In genomic region chr1:193480755-193481154, GRCh38 we compare ENCODE assay signal across 23 cellular contexts.
DNase-seq lines count a peak whose midpoint lies in the region; ATAC-seq, FAIRE-seq and TF ChIP-seq lines count a peak whose summit lies in the region.
"Had no signal": no experiment of that assay in that cellular context is flagged by ENCODE, and none has a peak within 500 bp of the region (broad histone marks: within the 10 kb centered on the region; RNA-seq: fewer than 3 reads in every experiment).

No MANE protein-coding gene starts in this region.

- no peaks in the 10 kb centered on the region for H3K79me2 ChIP-seq in osteoblast (ENCODE audit: insufficient read depth, low read length)
- H3K79me2 ChIP-seq: parathyroid adenoma had no signal

- no peak for ATAC-seq in natural killer cell
- ATAC-seq: gastrocnemius medialis, GM23338, right lobe of liver had no signal

- H4K20me1 ChIP-seq in osteoblast (ENCODE audit: insufficient read depth, low read length) = no peaks in the 10 kb centered on the region

- intact Hi-C loops in activated T-helper 1 cell treated with anti-CD3 and anti-CD28 coated beads, Interleukin-12 subunit alpha, Interleukin-12 subunit beta, Interleukin-2, Interleukin-4 antibody, amounts not matched to agents 30 ng/mL and 10 ng/mL and 1 ng/mL, durations not matched to agents 14 hours and 24 hours and 36 hours (cut with micrococcal nuclease) = no loop called here
- intact Hi-C loops in natural killer cell (cut with micrococcal nuclease) = no loop called here

- H3K36me3 Mint-ChIP-seq in activated naive CD4-positive, alpha-beta T cell treated with anti-CD3 and anti-CD28 coated beads, Interleukin-2, amount 50 U/mL, for 24 hours = peaks cover 7% of the 10 kb centered on the region
- H3K36me3 Mint-ChIP-seq in activated T-helper 1 cell treated with anti-CD3 and anti-CD28 coated beads, Interleukin-12 subunit alpha, Interleukin-12 subunit beta, Interleukin-2, Interleukin-4 antibody, amounts not matched to agents 30 ng/mL and 10 ng/mL and 1 ng/mL, durations not matched to agents 14 hours and 24 hours and 36 hours (ENCODE audit: low read depth) = peaks cover 49% of the 10 kb centered on the region
- peaks cover 6% of the 10 kb centered on the region for H3K36me3 Mint-ChIP-seq in natural killer cell

- no peak for TF ChIP-seq POLR2A in GM12892 (IDR thresholded peaks at IDR 0.05; ENCODE audit: low read depth, low read length)

- no peaks in the 10 kb centered on the region for H3K36me3 ChIP-seq in osteoblast (ENCODE audit: insufficient read depth, low read length)
- H3K36me3 ChIP-seq: gastrocnemius medialis, right lobe of liver, transverse colon had no signal

- peaks cover 44% of the 10 kb centered on the region for H3K4me1 Mint-ChIP-seq in activated naive CD4-positive, alpha-beta T cell treated with anti-CD3 and anti-CD28 coated beads, Interleukin-2, amount 50 U/mL, for 24 hours
- H3K4me1 Mint-ChIP-seq in activated T-helper 1 cell treated with anti-CD3 and anti-CD28 coated beads, Interleukin-12 subunit alpha, Interleukin-12 subunit beta, Interleukin-2, Interleukin-4 antibody, amounts not matched to agents 30 ng/mL and 10 ng/mL and 1 ng/mL, durations not matched to agents 14 hours and 24 hours and 36 hours (ENCODE audit: low read depth) = peaks cover 64% of the 10 kb centered on the region
- peaks cover 37 to 46% of the 10 kb centered on the region in 2 donors for H3K4me1 Mint-ChIP-seq in natural killer cell

- FAIRE-seq in D721Med (lab: Jason Lieb, UNC) (peak; percentile 32), GM12892 (lab: Jason Lieb, UNC) (no peak)
- FAIRE-seq: islet of Langerhans had no signal

- H3K27me3 Mint-ChIP-seq in activated naive CD4-positive, alpha-beta T cell treated with anti-CD3 and anti-CD28 coated beads, Interleukin-2, amount 50 U/mL, for 24 hours = no peaks in the 10 kb centered on the region
- no peaks in the 10 kb centered on the region for H3K27me3 Mint-ChIP-seq in activated T-helper 1 cell treated with anti-CD3 and anti-CD28 coated beads, Interleukin-12 subunit alpha, Interleukin-12 subunit beta, Interleukin-2, Interleukin-4 antibody, amounts not matched to agents 30 ng/mL and 10 ng/mL and 1 ng/mL, durations not matched to agents 14 hours and 24 hours and 36 hours (ENCODE audit: insufficient read depth)
- no peaks in the 10 kb centered on the region for H3K27me3 Mint-ChIP-seq in natural killer cell (ENCODE audit: low read depth in 2 of 2)
- H3K27me3 Mint-ChIP-seq: activated B cell treated with CpG ODN at 0.5 μM for 24 hours had no signal

- H3K27ac Mint-ChIP-seq in activated naive CD4-positive, alpha-beta T cell treated with anti-CD3 and anti-CD28 coated beads, Interleukin-2, amount 50 U/mL, for 24 hours = peak overlapping the region; percentile 79
- H3K27ac Mint-ChIP-seq in activated T-helper 1 cell treated with anti-CD3 and anti-CD28 coated beads, Interleukin-12 subunit alpha, Interleukin-12 subunit beta, Interleukin-2, Interleukin-4 antibody, amounts not matched to agents 30 ng/mL and 10 ng/mL and 1 ng/mL, durations not matched to agents 14 hours and 24 hours and 36 hours = peak overlapping the region; percentile 30
- H3K27ac Mint-ChIP-seq in natural killer cell = peak overlapping the region; percentile 88
- H3K27ac Mint-ChIP-seq: activated B cell treated with CpG ODN at 0.5 μM for 24 hours, GM23338 had no signal

- no peak for DNase-seq in activated naive CD4-positive, alpha-beta T cell treated with anti-CD3 and anti-CD28 coated beads, Interleukin-2, amount 50 U/mL, for 16 hours
- DNase-seq in D721Med (ENCODE audit: insufficient read length, low spot score) (no peak), natural killer cell (no peak), DMS79 (lab: John Stamatoyannopoulos, UW) (no peak), GM12892 (ENCODE audit: insufficient read length) (no peak), osteoblast (ENCODE audit: insufficient read length, low spot score, missing footprints) (no peak)
- DNase-seq in activated T-helper 1 cell treated with anti-CD3 and anti-CD28 coated beads, Interleukin-12 subunit alpha, Interleukin-12 subunit beta, Interleukin-2, Interleukin-4 antibody, amounts not matched to agents 30 ng/mL and 10 ng/mL and 1 ng/mL, durations not matched to agents 14 hours and 24 hours and 36 hours (ENCODE audit: low spot score) = no peak
- DNase-seq: activated B cell treated with CpG ODN at 0.5 μM for 24 hours, amniotic stem cell, cortex of kidney, DMS79 treated with DMSO at 0.1 percent for 48 hours, gastrocnemius medialis, hypothalamus, IMR-90, NCI-H1092 treated with DMSO at 0.1 percent for 48 hours, NCI-H187 treated with DMSO at 0.1 percent for 48 hours, right lobe of liver, transverse colon had no signal

- H3K4me3 Mint-ChIP-seq in activated naive CD4-positive, alpha-beta T cell treated with anti-CD3 and anti-CD28 coated beads, Interleukin-2, amount 50 U/mL, for 24 hours = no peak overlapping the region
- H3K4me3 Mint-ChIP-seq in activated T-helper 1 cell treated with anti-CD3 and anti-CD28 coated beads, Interleukin-12 subunit alpha, Interleukin-12 subunit beta, Interleukin-2, Interleukin-4 antibody, amounts not matched to agents 30 ng/mL and 10 ng/mL and 1 ng/mL, durations not matched to agents 14 hours and 24 hours and 36 hours = no peak overlapping the region
- no peak overlapping the region for H3K4me3 Mint-ChIP-seq in natural killer cell
- H3K4me3 Mint-ChIP-seq: activated B cell treated with CpG ODN at 0.5 μM for 24 hours, GM23338 had no signal

- H3K27ac ChIP-seq in osteoblast (ENCODE audit: low read depth, low read length) = no peak overlapping the region
- H3K27ac ChIP-seq: gastrocnemius medialis, parathyroid adenoma, right lobe of liver, SK-N-MC had no signal

- TF ChIP-seq CTCF in D721Med (IDR thresholded peaks at IDR 0.05; ENCODE audit: insufficient read depth, missing control alignments) = no peak
- no peak for TF ChIP-seq CTCF in natural killer cell (IDR thresholded peaks at IDR 0.05)
- TF ChIP-seq CTCF in osteoblast (IDR thresholded peaks at IDR 0.05; ENCODE audit: extremely low read depth, low read depth, low read length) = no peak

- no peak overlapping the region for H2AFZ ChIP-seq in osteoblast (ENCODE audit: low read length)
- H2AFZ ChIP-seq: GM23338, parathyroid adenoma had no signal

- H3K9me3 ChIP-seq in osteoblast (ENCODE audit: low read depth, low read length) = no peaks in the 10 kb centered on the region
- H3K9me3 ChIP-seq: gastrocnemius medialis, right lobe of liver had no signal

- no peak overlapping the region for H3K4me2 ChIP-seq in osteoblast (ENCODE audit: insufficient read depth, low read length)
- H3K4me2 ChIP-seq: GM23338 had no signal

- H3K4me1 ChIP-seq in osteoblast (ENCODE audit: insufficient read depth, low read length) = no peaks in the 10 kb centered on the region
- H3K4me1 ChIP-seq: gastrocnemius medialis, parathyroid adenoma, right lobe of liver, transverse colon had no signal

- H3K27me3 ChIP-seq in osteoblast (ENCODE audit: insufficient read depth, low read length) = no peaks in the 10 kb centered on the region
- H3K27me3 ChIP-seq: right lobe of liver, transverse colon had no signal

- peaks cover 19% of the 10 kb centered on the region for H3K9me3 Mint-ChIP-seq in activated naive CD4-positive, alpha-beta T cell treated with anti-CD3 and anti-CD28 coated beads, Interleukin-2, amount 50 U/mL, for 24 hours
- peaks cover 64% of the 10 kb centered on the region for H3K9me3 Mint-ChIP-seq in activated T-helper 1 cell treated with anti-CD3 and anti-CD28 coated beads, Interleukin-12 subunit alpha, Interleukin-12 subunit beta, Interleukin-2, Interleukin-4 antibody, amounts not matched to agents 30 ng/mL and 10 ng/mL and 1 ng/mL, durations not matched to agents 14 hours and 24 hours and 36 hours
- H3K9me3 Mint-ChIP-seq in natural killer cell = peaks cover 3% of the 10 kb centered on the region in 2 donors
- H3K9me3 Mint-ChIP-seq: GM23338 had no signal

- no peak overlapping the region for H3K4me3 ChIP-seq in osteoblast (ENCODE audit: insufficient read depth, low read length)
- H3K4me3 ChIP-seq: gastrocnemius medialis, GM23338, right lobe of liver, SK-N-MC, transverse colon had no signal

Comparison
In these comparisons a context has a peak if more than half of its experiments do, and no peak if none do; other contexts are left out.
1. H3K27ac Mint-ChIP-seq: peak in every context shown above with its lines; median percentile 88 in natural killer cell; 79 in activated naive CD4-positive, alpha-beta T cell treated with anti-CD3 and anti-CD28 coated beads, Interleukin-2, amount 50 U/mL, for 24 hours; 30 in activated T-helper 1 cell treated with anti-CD3 and anti-CD28 coated beads, Interleukin-12 subunit alpha, Interleukin-12 subunit beta, Interleukin-2, Interleukin-4 antibody, amounts not matched to agents 30 ng/mL and 10 ng/mL and 1 ng/mL, durations not matched to agents 14 hours and 24 hours and 36 hours.